1 cellular context compared by ENCODE assay signal in genomic region chr17:1597861-1598342, GRCh38.
TF ChIP-seq lines count a peak whose summit lies in the region.

No MANE protein-coding gene starts in this region.

TF ChIP-seq in HepG2, 621 proteins besides CTCF, POLR2A, EP300 and RAD21 (continued from another document and continues in another):
- TF ChIP-seq ZNF891 (CRISPR knock-in tag; IDR thresholded peaks at IDR 0.05): no peak
- peak; percentile 76 for TF ChIP-seq TFDP1 (CRISPR knock-in tag; IDR thresholded peaks at IDR 0.05; ENCODE audit: borderline replicate concordance)
- peak; percentile 81 for TF ChIP-seq RXRB (CRISPR knock-in tag; IDR thresholded peaks at IDR 0.05; ENCODE audit: borderline replicate concordance)
- no peak for TF ChIP-seq STAT6 (CRISPR knock-in tag; IDR thresholded peaks at IDR 0.05; ENCODE audit: borderline replicate concordance)
- no peak for TF ChIP-seq TBL1XR1 (IDR thresholded peaks at IDR 0.05; ENCODE audit: borderline replicate concordance, low read length, partially characterized antibody)
- peak; percentile 31; the same call in 1 of the 2 replicates for TF ChIP-seq NFKB2 (CRISPR knock-in tag; IDR thresholded peaks at IDR 0.05; ENCODE audit: borderline replicate concordance)
- TF ChIP-seq, protein P1, sequence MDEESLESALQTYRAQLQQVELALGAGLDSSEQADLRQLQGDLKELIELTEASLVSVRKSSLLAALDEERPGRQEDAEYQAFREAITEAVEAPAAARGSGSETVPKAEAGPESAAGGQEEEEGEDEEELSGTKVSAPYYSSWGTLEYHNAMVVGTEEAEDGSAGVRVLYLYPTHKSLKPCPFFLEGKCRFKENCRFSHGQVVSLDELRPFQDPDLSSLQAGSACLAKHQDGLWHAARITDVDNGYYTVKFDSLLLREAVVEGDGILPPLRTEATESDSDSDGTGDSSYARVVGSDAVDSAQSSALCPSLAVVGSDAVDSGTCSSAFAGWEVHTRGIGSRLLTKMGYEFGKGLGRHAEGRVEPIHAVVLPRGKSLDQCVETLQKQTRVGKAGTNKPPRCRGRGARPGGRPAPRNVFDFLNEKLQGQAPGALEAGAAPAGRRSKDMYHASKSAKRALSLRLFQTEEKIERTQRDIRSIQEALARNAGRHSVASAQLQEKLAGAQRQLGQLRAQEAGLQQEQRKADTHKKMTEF (CRISPR knock-in tag; IDR thresholded peaks at IDR 0.05): peak; percentile 78
- TF ChIP-seq KAT8 (CRISPR knock-in tag; IDR thresholded peaks at IDR 0.05): peak; percentile 75
- TF ChIP-seq ZNF549 (CRISPR knock-in tag; IDR thresholded peaks at IDR 0.05): no peak
- TF ChIP-seq, protein P2, sequence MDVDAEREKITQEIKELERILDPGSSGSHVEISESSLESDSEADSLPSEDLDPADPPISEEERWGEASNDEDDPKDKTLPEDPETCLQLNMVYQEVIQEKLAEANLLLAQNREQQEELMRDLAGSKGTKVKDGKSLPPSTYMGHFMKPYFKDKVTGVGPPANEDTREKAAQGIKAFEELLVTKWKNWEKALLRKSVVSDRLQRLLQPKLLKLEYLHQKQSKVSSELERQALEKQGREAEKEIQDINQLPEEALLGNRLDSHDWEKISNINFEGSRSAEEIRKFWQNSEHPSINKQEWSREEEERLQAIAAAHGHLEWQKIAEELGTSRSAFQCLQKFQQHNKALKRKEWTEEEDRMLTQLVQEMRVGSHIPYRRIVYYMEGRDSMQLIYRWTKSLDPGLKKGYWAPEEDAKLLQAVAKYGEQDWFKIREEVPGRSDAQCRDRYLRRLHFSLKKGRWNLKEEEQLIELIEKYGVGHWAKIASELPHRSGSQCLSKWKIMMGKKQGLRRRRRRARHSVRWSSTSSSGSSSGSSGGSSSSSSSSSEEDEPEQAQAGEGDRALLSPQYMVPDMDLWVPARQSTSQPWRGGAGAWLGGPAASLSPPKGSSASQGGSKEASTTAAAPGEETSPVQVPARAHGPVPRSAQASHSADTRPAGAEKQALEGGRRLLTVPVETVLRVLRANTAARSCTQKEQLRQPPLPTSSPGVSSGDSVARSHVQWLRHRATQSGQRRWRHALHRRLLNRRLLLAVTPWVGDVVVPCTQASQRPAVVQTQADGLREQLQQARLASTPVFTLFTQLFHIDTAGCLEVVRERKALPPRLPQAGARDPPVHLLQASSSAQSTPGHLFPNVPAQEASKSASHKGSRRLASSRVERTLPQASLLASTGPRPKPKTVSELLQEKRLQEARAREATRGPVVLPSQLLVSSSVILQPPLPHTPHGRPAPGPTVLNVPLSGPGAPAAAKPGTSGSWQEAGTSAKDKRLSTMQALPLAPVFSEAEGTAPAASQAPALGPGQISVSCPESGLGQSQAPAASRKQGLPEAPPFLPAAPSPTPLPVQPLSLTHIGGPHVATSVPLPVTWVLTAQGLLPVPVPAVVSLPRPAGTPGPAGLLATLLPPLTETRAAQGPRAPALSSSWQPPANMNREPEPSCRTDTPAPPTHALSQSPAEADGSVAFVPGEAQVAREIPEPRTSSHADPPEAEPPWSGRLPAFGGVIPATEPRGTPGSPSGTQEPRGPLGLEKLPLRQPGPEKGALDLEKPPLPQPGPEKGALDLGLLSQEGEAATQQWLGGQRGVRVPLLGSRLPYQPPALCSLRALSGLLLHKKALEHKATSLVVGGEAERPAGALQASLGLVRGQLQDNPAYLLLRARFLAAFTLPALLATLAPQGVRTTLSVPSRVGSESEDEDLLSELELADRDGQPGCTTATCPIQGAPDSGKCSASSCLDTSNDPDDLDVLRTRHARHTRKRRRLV (CRISPR knock-in tag; IDR thresholded peaks at IDR 0.05): no peak
- TF ChIP-seq EZH2 (conservative IDR thresholded peaks at IDR 0.05; ENCODE audit: low read depth, low read length): no peak
- 0 out of 2 replicates have a peak, but pooled peaks have one; percentile 39 for TF ChIP-seq ZHX2 (IDR thresholded peaks at IDR 0.05; ENCODE audit: low read depth)
- TF ChIP-seq ZHX2 (CRISPR knock-in tag; IDR thresholded peaks at IDR 0.05; ENCODE audit: borderline replicate concordance): no peak
- no peak for TF ChIP-seq ZNF749 (CRISPR knock-in tag; IDR thresholded peaks at IDR 0.05; ENCODE audit: borderline replicate concordance)
- TF ChIP-seq FOSL2 (CRISPR knock-in tag; IDR thresholded peaks at IDR 0.05): peak; percentile 72
- no peak for TF ChIP-seq ZNF670 (CRISPR knock-in tag; IDR thresholded peaks at IDR 0.05; ENCODE audit: borderline replicate concordance)
- TF ChIP-seq, protein P3, sequence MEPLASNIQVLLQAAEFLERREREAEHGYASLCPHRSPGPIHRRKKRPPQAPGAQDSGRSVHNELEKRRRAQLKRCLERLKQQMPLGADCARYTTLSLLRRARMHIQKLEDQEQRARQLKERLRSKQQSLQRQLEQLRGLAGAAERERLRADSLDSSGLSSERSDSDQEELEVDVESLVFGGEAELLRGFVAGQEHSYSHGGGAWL (CRISPR knock-in tag; IDR thresholded peaks at IDR 0.05): no peak
- peak; percentile 94 for TF ChIP-seq TEAD3 (CRISPR knock-in tag; optimal IDR thresholded peaks at IDR 0.05; ENCODE audit: borderline replicate concordance)
- TF ChIP-seq ZNF329 (CRISPR knock-in tag; IDR thresholded peaks at IDR 0.05; ENCODE audit: low read depth): no peak
- TF ChIP-seq, protein P4, sequence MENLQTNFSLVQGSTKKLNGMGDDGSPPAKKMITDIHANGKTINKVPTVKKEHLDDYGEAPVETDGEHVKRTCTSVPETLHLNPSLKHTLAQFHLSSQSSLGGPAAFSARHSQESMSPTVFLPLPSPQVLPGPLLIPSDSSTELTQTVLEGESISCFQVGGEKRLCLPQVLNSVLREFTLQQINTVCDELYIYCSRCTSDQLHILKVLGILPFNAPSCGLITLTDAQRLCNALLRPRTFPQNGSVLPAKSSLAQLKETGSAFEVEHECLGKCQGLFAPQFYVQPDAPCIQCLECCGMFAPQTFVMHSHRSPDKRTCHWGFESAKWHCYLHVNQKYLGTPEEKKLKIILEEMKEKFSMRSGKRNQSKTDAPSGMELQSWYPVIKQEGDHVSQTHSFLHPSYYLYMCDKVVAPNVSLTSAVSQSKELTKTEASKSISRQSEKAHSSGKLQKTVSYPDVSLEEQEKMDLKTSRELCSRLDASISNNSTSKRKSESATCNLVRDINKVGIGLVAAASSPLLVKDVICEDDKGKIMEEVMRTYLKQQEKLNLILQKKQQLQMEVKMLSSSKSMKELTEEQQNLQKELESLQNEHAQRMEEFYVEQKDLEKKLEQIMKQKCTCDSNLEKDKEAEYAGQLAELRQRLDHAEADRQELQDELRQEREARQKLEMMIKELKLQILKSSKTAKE (CRISPR knock-in tag; IDR thresholded peaks at IDR 0.05; ENCODE audit: borderline replicate concordance): peak; percentile 52; the same call in 1 of the 2 replicates
- TF ChIP-seq KLF11 (CRISPR knock-in tag; IDR thresholded peaks at IDR 0.05): 0 out of 2 replicates have a peak, but pooled peaks have one; percentile 44
- no peak for TF ChIP-seq MED13 (CRISPR knock-in tag; IDR thresholded peaks at IDR 0.05)
- 0 out of 2 replicates have a peak, but pooled peaks have one; percentile 74 for TF ChIP-seq HNRNPL (IDR thresholded peaks at IDR 0.05; ENCODE audit: low read depth, low read length)
- TF ChIP-seq SPEN (CRISPR knock-in tag; IDR thresholded peaks at IDR 0.05; ENCODE audit: low read depth): peak; percentile 19; the same call in 1 of the 2 replicates
- no peak for TF ChIP-seq SMARCE1 (IDR thresholded peaks at IDR 0.05; ENCODE audit: borderline replicate concordance)
- no peak for TF ChIP-seq ZSCAN12 (CRISPR knock-in tag; IDR thresholded peaks at IDR 0.05)
- TF ChIP-seq REPIN1 (CRISPR knock-in tag; IDR thresholded peaks at IDR 0.05; ENCODE audit: borderline replicate concordance, low read depth): no peak
- TF ChIP-seq ZNF773 (CRISPR knock-in tag; IDR thresholded peaks at IDR 0.05; ENCODE audit: borderline replicate concordance): no peak
- TF ChIP-seq SRSF1 (optimal IDR thresholded peaks at IDR 0.05; ENCODE audit: low read depth, low read length): no peak
- no peak for TF ChIP-seq ATF3 (CRISPR knock-in tag; IDR thresholded peaks at IDR 0.05)
- TF ChIP-seq GABPA (IDR thresholded peaks at IDR 0.05; ENCODE audit: low read depth, low read length): no peak
- TF ChIP-seq GABPA (CRISPR knock-in tag; IDR thresholded peaks at IDR 0.05; ENCODE audit: low read depth): peak; percentile 44; the same call in 1 of the 2 replicates
- TF ChIP-seq, protein P5, sequence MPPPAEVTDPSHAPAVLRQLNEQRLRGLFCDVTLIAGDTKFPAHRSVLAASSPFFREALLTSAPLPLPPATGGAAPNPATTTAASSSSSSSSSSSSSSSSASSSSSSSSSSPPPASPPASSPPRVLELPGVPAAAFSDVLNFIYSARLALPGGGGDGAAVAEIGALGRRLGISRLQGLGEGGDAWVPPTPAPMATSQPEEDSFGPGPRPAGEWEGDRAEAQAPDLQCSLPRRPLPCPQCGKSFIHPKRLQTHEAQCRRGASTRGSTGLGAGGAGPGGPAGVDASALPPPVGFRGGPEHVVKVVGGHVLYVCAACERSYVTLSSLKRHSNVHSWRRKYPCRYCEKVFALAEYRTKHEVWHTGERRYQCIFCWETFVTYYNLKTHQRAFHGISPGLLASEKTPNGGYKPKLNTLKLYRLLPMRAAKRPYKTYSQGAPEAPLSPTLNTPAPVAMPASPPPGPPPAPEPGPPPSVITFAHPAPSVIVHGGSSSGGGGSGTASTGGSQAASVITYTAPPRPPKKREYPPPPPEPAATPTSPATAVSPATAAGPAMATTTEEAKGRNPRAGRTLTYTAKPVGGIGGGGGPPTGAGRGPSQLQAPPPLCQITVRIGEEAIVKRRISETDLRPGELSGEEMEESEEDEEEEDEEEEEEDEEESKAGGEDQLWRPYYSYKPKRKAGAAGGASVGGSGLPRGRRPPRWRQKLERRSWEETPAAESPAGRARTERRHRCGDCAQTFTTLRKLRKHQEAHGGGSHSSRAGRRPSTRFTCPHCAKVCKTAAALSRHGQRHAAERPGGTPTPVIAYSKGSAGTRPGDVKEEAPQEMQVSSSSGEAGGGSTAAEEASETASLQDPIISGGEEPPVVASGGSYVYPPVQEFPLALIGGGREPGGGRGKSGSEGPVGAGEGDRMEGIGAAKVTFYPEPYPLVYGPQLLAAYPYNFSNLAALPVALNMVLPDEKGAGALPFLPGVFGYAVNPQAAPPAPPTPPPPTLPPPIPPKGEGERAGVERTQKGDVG (CRISPR knock-in tag; IDR thresholded peaks at IDR 0.05; ENCODE audit: borderline replicate concordance): no peak; the same call in 1 of the 2 replicates
- TF ChIP-seq ATF7-NPFF (CRISPR knock-in tag; IDR thresholded peaks at IDR 0.05; ENCODE audit: low read depth): 0 out of 2 replicates have a peak, but pooled peaks have one; percentile 14
- no peak for TF ChIP-seq ZNF572 (CRISPR knock-in tag; IDR thresholded peaks at IDR 0.05)
